ENCODE assay signal across 20 cellular contexts in genomic region chr7:132123763-132124162, GRCh38.
DNase-seq lines count a peak whose midpoint lies in the region; ATAC-seq and TF ChIP-seq lines count a peak whose summit lies in the region.
"Had no signal": no experiment of that assay in that cellular context is flagged by ENCODE, and none has a peak within 500 bp of the region (broad histone marks: within the 10 kb centered on the region; RNA-seq: fewer than 3 reads in every experiment).

No MANE protein-coding gene starts in this region.

- no peaks in the 10 kb centered on the region for H3K9me3 ChIP-seq in SK-N-SH
- H3K9me3 ChIP-seq in sigmoid colon, result no peaks in the 10 kb centered on the region
- no peaks in the 10 kb centered on the region for H3K9me3 ChIP-seq in CD4-positive, alpha-beta T cell (ENCODE audit: control insufficient read depth, low read length)
- H3K9me3 ChIP-seq: BLaER1, SJSA1 had no signal

- TF ChIP-seq RAD21 in SK-N-SH (IDR thresholded peaks at IDR 0.05; ENCODE audit: low read length), result no peak

- H3K36me3 Mint-ChIP-seq in CD4-positive, alpha-beta T cell (ENCODE audit: low read depth), result no peaks in the 10 kb centered on the region
- H3K36me3 Mint-ChIP-seq: CD4-positive, CD25-positive, alpha-beta regulatory T cell had no signal

- no peaks in the 10 kb centered on the region for H4K20me1 ChIP-seq in SK-N-SH (ENCODE audit: insufficient read depth)
- H4K20me1 ChIP-seq: BLaER1 had no signal

- no peaks in the 10 kb centered on the region for H3F3A ChIP-seq in SK-N-SH (replicated peaks; ENCODE audit: insufficient read depth)

- no peaks in the 10 kb centered on the region for H3K4me1 Mint-ChIP-seq in CD4-positive, alpha-beta T cell (ENCODE audit: low read depth)
- H3K4me1 Mint-ChIP-seq: CD4-positive, CD25-positive, alpha-beta regulatory T cell had no signal

- no peaks in the 10 kb centered on the region for H3K79me2 ChIP-seq in SK-N-SH (ENCODE audit: insufficient read depth)

- H3K9me2 ChIP-seq in SK-N-SH, result no peaks in the 10 kb centered on the region

- no peaks in the 10 kb centered on the region for H3K27me3 ChIP-seq in SK-N-SH (ENCODE audit: insufficient read depth)
- H3K27me3 ChIP-seq in sigmoid colon, result no peaks in the 10 kb centered on the region
- H3K27me3 ChIP-seq in CD4-positive, alpha-beta T cell (ENCODE audit: control insufficient read depth, insufficient read depth, low read length), result peaks cover 5% of the 10 kb centered on the region
- H3K27me3 ChIP-seq: BLaER1, SJSA1 had no signal

- H2AFZ ChIP-seq in SK-N-SH (ENCODE audit: low read depth), result no peak overlapping the region

- no peaks in the 10 kb centered on the region for H3K9me3 Mint-ChIP-seq in CD4-positive, alpha-beta T cell

- POLR2A ChIA-PET in SK-N-SH (lab: Yijun Ruan, JAX), result no interaction called here
- POLR2A ChIA-PET in CD4-positive, alpha-beta T cell (lab: Charles Lee), result no interaction called here

- H3K4me1 ChIP-seq in SK-N-SH (ENCODE audit: control insufficient read depth in 1 of 2, insufficient read depth in 2 of 2, low read depth in 1 of 2, low read length in 1 of 2), result peaks cover 0 to 8% of the 10 kb centered on the region in 2 experiments; a peak in 2 of 4 replicates
- no peaks in the 10 kb centered on the region for H3K4me1 ChIP-seq in sigmoid colon
- H3K4me1 ChIP-seq: BLaER1, SJSA1 had no signal

- DNase-seq in SK-N-SH (peak; percentile 30), SK-N-DZ (ENCODE audit: low spot score) (peak; percentile 38), iPS-NIHi11 (ENCODE audit: low spot score) (peak; percentile 70), sigmoid colon (peak; percentile 39)
- DNase-seq in CD4-positive, alpha-beta T cell, result no peak
- DNase-seq: CD4-positive, CD25-positive, alpha-beta regulatory T cell; H9; KBM-7; MV-4-11; NCI-H1105 treated with DMSO at 0.1 percent for 48 hours; NCI-H146; NCI-H1930; NCI-H345; NCI-H524; Right ventricle myocardium superior; RPMI8226 had no signal

- CTCF ChIA-PET in SK-N-SH (lab: Yijun Ruan, JAX), result interaction anchor here (1.0 to 1.4 kb wide), 2 partner anchors 11 to 13 kb away, joined by 3 to 5 read pairs; no protein-coding TSS in a partner anchor
- CTCF ChIA-PET in CD4-positive, alpha-beta T cell (lab: Charles Lee), result no interaction called here

- H3K27ac Mint-ChIP-seq in CD4-positive, alpha-beta T cell, result no peak overlapping the region
- H3K27ac Mint-ChIP-seq: CD4-positive, CD25-positive, alpha-beta regulatory T cell; H9 had no signal

- no peak overlapping the region for H3K4me3 Mint-ChIP-seq in CD4-positive, alpha-beta T cell
- H3K4me3 Mint-ChIP-seq: CD4-positive, CD25-positive, alpha-beta regulatory T cell; H9 had no signal

- H3K27ac ChIP-seq in SK-N-SH (ENCODE audit: low read depth in 2 of 2, low read length in 1 of 2), result no peak overlapping the region
- no peak overlapping the region for H3K27ac ChIP-seq in sigmoid colon
- no peak overlapping the region for H3K27ac ChIP-seq in CD4-positive, alpha-beta T cell (ENCODE audit: low read depth, low read length)
- H3K27ac ChIP-seq: BLaER1, SJSA1 had no signal

- 76% methylated on average over 7 of the region's 7 CpGs for WGBS in SK-N-SH (ENCODE audit: low lambda C conversion rate)
- 66 to 77% methylated on average over 7 of the region's 7 CpGs for WGBS in sigmoid colon, 2 donors

- TF ChIP-seq POLR2A in sigmoid colon (IDR thresholded peaks at IDR 0.05), result no peak

- TF ChIP-seq CTCF in SK-N-SH (IDR thresholded peaks at IDR 0.05) (no peak), sigmoid colon (IDR thresholded peaks at IDR 0.05) (no peak)
- no peak for TF ChIP-seq CTCF in CD4-positive, alpha-beta T cell (IDR thresholded peaks at IDR 0.05)

- TF ChIP-seq EP300 in SK-N-SH (IDR thresholded peaks at IDR 0.05; ENCODE audit: borderline replicate concordance in 1 of 2, low read depth in 1 of 2, low read length in 1 of 2) (no peak), sigmoid colon (IDR thresholded peaks at IDR 0.05) (no peak)

- intact Hi-C loops in sigmoid colon (cut with DNase I), result no loop called here
- intact Hi-C loops in CD4-positive, alpha-beta T cell (cut with DNase I, micrococcal nuclease), result no loop called here

- H3K9ac ChIP-seq in SK-N-SH, result no peak overlapping the region
- H3K9ac ChIP-seq: BLaER1 had no signal

- peaks cover 3 to 30% of the 10 kb centered on the region in 2 experiments for H3K36me3 ChIP-seq in SK-N-SH (replicated peaks in 1 of 2; ENCODE audit: control insufficient read depth in 1 of 2, insufficient read depth in 2 of 2, low read length in 1 of 2)
- no peaks in the 10 kb centered on the region for H3K36me3 ChIP-seq in sigmoid colon
- H3K36me3 ChIP-seq: BLaER1, SJSA1 had no signal

- H3K4me3 ChIP-seq in SK-N-SH (ENCODE audit: low read depth in 2 of 2, low read length in 1 of 2) (no peak overlapping the region), sigmoid colon (no peak overlapping the region)
- H3K4me3 ChIP-seq: BLaER1, SJSA1 had no signal

- ATAC-seq in SK-N-SH treated with all-trans-retinoic acid at 6 μM for 48 hours, result no peak
- ATAC-seq in CD4-positive, alpha-beta T cell (ENCODE audit: poor library complexity), result no peak
- ATAC-seq in GM21717 (IDR thresholded peaks at IDR 0.05; ENCODE audit: unreplicated experiment), result no peak

- peaks cover 20% of the 10 kb centered on the region for H3K27me3 Mint-ChIP-seq in CD4-positive, alpha-beta T cell

- H3K4me2 ChIP-seq in SK-N-SH, result no peak overlapping the region
- H3K4me2 ChIP-seq: BLaER1 had no signal

TF ChIP-seq in SK-N-SH, 30 proteins besides CTCF, POLR2A, EP300 and RAD21 (continues in another document):
- TF ChIP-seq IRF3 (IDR thresholded peaks at IDR 0.05; ENCODE audit: low read depth, low read length) (no peak), TCF12 (IDR thresholded peaks at IDR 0.05) (no peak), FOXM1 (IDR thresholded peaks at IDR 0.05; ENCODE audit: low read depth) (no peak), ZBTB33 (IDR thresholded peaks at IDR 0.05; ENCODE audit: borderline replicate concordance, low read depth) (no peak), JUND (IDR thresholded peaks at IDR 0.05) (no peak), FOSL2 (IDR thresholded peaks at IDR 0.05; ENCODE audit: borderline replicate concordance, low read depth) (no peak), TEAD4 (IDR thresholded peaks at IDR 0.05; ENCODE audit: borderline replicate concordance, insufficient read depth) (no peak), GABPA (IDR thresholded peaks at IDR 0.05; ENCODE audit: low read depth) (no peak)

TF ChIP-seq in SK-N-SH treated with all-trans-retinoic acid at 6 μM for 48 hours, 23 proteins besides CTCF, POLR2A, EP300 and RAD21 (continues in another document):
- TF ChIP-seq ZFP30 (CRISPR knock-in tag; IDR thresholded peaks at IDR 0.05) (no peak), ZFP3 (CRISPR knock-in tag; IDR thresholded peaks at IDR 0.05) (no peak), PATZ1 (CRISPR knock-in tag; IDR thresholded peaks at IDR 0.05; ENCODE audit: borderline replicate concordance) (no peak), TSHZ2 (CRISPR knock-in tag; IDR thresholded peaks at IDR 0.05) (no peak), TCF4 (CRISPR knock-in tag; IDR thresholded peaks at IDR 0.05; ENCODE audit: borderline replicate concordance) (no peak), GLIS3 (CRISPR knock-in tag; IDR thresholded peaks at IDR 0.05) (no peak), RARB (CRISPR knock-in tag; IDR thresholded peaks at IDR 0.05) (no peak)
- TF ChIP-seq, protein P1, sequence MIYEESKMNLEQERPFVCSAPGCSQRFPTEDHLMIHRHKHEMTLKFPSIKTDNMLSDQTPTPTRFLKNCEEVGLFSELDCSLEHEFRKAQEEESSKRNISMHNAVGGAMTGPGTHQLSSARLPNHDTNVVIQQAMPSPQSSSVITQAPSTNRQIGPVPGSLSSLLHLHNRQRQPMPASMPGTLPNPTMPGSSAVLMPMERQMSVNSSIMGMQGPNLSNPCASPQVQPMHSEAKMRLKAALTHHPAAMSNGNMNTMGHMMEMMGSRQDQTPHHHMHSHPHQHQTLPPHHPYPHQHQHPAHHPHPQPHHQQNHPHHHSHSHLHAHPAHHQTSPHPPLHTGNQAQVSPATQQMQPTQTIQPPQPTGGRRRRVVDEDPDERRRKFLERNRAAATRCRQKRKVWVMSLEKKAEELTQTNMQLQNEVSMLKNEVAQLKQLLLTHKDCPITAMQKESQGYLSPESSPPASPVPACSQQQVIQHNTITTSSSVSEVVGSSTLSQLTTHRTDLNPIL (CRISPR knock-in tag; IDR thresholded peaks at IDR 0.05; ENCODE audit: low read depth), result no peak

Comparison
In these comparisons a context has a peak if more than half of its experiments do, and no peak if none do; other contexts are left out.
1. DNase-seq: peak in SK-N-SH (single experiment), SK-N-DZ (single experiment), iPS-NIHi11 (single experiment) and sigmoid colon (single experiment); none in CD4-positive, alpha-beta T cell (0 of 10).